ENCODE assay signal across 8 cellular contexts in the genomic region with DNA sequence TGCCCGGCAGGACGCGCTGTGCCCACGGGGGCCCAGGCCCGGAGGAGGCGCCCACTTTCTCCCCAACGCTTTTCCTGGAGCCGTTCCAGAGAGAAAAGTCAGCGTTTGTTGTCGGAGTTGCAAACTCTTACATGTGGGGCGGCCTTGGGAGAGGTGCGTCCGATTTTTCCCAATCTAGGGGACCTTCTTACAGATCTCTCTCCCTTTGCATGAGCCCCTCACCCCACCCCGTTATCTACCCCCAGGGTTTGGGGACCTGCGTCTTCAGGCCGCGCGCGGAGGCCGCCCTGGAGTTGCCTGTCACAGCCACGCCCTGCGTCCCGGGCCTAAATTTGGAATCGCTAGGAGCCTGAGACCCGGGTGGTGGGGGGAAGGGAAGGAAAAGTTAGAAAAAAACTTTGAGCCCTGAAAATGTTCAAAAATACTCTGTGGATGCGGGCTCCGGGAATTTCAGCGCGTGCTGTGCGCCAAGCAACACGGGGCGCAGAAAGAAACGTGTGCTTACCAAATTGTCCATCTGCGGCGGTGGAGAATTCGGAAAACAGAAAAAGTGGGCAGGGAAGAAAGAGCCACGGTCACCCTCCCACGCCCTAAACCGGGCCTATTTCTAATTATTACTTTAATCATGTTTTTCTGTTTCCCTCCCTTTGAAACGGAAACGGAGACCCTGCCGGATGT. TPM values are rescaled to one million over a fixed set of nuclear protein-coding genes. Genes with fewer than 3 reads are reported as not detected.
DNase-seq lines count a peak whose midpoint lies in the region; ATAC-seq and TF ChIP-seq lines count a peak whose summit lies in the region.

No MANE protein-coding gene starts in this region.

- POLR2A ChIA-PET in activated CD4-positive, alpha-beta memory T cell treated with anti-CD3 and anti-CD28 coated beads for 36 hours (lab: Charles Lee) = no interaction called here

- H2AFZ ChIP-seq in trophoblast cell (ENCODE audit: insufficient read depth, low read length, poor library complexity) = peak overlapping the region; percentile 75

- H3K4me1 ChIP-seq in trophoblast cell (ENCODE audit: control insufficient read depth in 1 of 2, insufficient read depth in 2 of 2, low read length in 2 of 2) = peaks cover 22 to 33% of the 10 kb centered on the region in 2 experiments

- H3K4ac ChIP-seq in trophoblast cell (ENCODE audit: low read depth, low read length) = peak overlapping the region; percentile 96

- peak overlapping the region; percentile 29 for H4K12ac ChIP-seq in trophoblast cell (ENCODE audit: low read depth, low read length)

- CTCF ChIA-PET in activated CD4-positive, alpha-beta memory T cell treated with anti-CD3 and anti-CD28 coated beads for 36 hours (lab: Charles Lee) = no interaction called here

- H3K27me3 ChIP-seq in trophoblast cell (ENCODE audit: insufficient read depth, low read length) = no peaks in the 10 kb centered on the region

- intact Hi-C loops in activated CD4-positive, alpha-beta memory T cell treated with anti-CD3 and anti-CD28 coated beads for 36 hours (cut with micrococcal nuclease) = loop anchor here (2.0 to 10.0 kb wide), 5 partner anchors 44 to 1299 kb away; a partner anchor contains a TSS

- H3K4me2 ChIP-seq in trophoblast cell (ENCODE audit: low read length) = peak overlapping the region; percentile 74

- ATAC-seq in HG03045 (IDR thresholded peaks at IDR 0.05; ENCODE audit: unreplicated experiment) (peak; percentile 19), HG02623 (IDR thresholded peaks at IDR 0.05; ENCODE audit: unreplicated experiment) (no peak)

- no peak for TF ChIP-seq CTCF in foreskin fibroblast (IDR thresholded peaks at IDR 0.05; ENCODE audit: low read depth, low read length)

- peak overlapping the region; percentile 83 to 92 for H3K4me3 ChIP-seq in foreskin fibroblast (ENCODE audit: low read depth in 1 of 2, low read length in 2 of 2)
- H3K4me3 ChIP-seq in trophoblast cell (ENCODE audit: low read depth, low read length) = peak overlapping the region; percentile 98

- H3K27me3 Mint-ChIP-seq in activated CD4-positive, alpha-beta memory T cell treated with anti-CD3 and anti-CD28 coated beads for 36 hours = no peaks in the 10 kb centered on the region

- H3K9me3 Mint-ChIP-seq in activated CD4-positive, alpha-beta memory T cell treated with anti-CD3 and anti-CD28 coated beads for 36 hours = no peaks in the 10 kb centered on the region

- peak overlapping the region; percentile 96 for H3K27ac Mint-ChIP-seq in activated CD4-positive, alpha-beta memory T cell treated with anti-CD3 and anti-CD28 coated beads for 36 hours

- H3K79me1 ChIP-seq in trophoblast cell (ENCODE audit: low read length) = peaks cover 30% of the 10 kb centered on the region

- peak overlapping the region; percentile 17 for H2AK5ac ChIP-seq in trophoblast cell (ENCODE audit: low read length)

- H4K91ac ChIP-seq in trophoblast cell (ENCODE audit: low read depth, low read length) = peak overlapping the region; percentile 89

- H3K27ac ChIP-seq in trophoblast cell (ENCODE audit: low read depth, low read length) = peak overlapping the region; percentile 64

- no CpG with 5 or more reads among the region's 42 CpGs for WGBS in trophoblast cell (ENCODE audit: extremely low coverage, insufficient coverage, insufficient read length)

- H2BK5ac ChIP-seq in trophoblast cell (ENCODE audit: low read depth, low read length, poor library complexity) = peak overlapping the region; percentile 82

- peak overlapping the region; percentile 77 for H3K14ac ChIP-seq in trophoblast cell (ENCODE audit: low read length)

- no peaks in the 10 kb centered on the region for H3K36me3 ChIP-seq in trophoblast cell (ENCODE audit: control insufficient read depth in 1 of 2, insufficient read depth in 2 of 2, low read length in 2 of 2)

- H3K36me3 Mint-ChIP-seq in activated CD4-positive, alpha-beta memory T cell treated with anti-CD3 and anti-CD28 coated beads for 36 hours = peaks cover 42% of the 10 kb centered on the region

- H3K18ac ChIP-seq in trophoblast cell (ENCODE audit: low read length) = peak overlapping the region; percentile 73

- no peak overlapping the region for H3K23ac ChIP-seq in trophoblast cell (ENCODE audit: low read length)

- H3K4me1 Mint-ChIP-seq in activated CD4-positive, alpha-beta memory T cell treated with anti-CD3 and anti-CD28 coated beads for 36 hours (ENCODE audit: low read depth) = peaks cover 32% of the 10 kb centered on the region

- H4K8ac ChIP-seq in trophoblast cell (ENCODE audit: low read depth, low read length) = peak overlapping the region; percentile 55

- DNase-seq in Daoy (ENCODE audit: low read depth) (peak; percentile 22), foreskin fibroblast (peak in 1 of 2 donors; percentile 78), trophoblast cell (peak in 1 of 2 donors; percentile 26), NCI-H1930 (lab: John Stamatoyannopoulos, UW) (no peak), DMS79 (lab: John Stamatoyannopoulos, UW) (no peak)
- DNase-seq in activated CD4-positive, alpha-beta memory T cell treated with anti-CD3 and anti-CD28 coated beads for 36 hours = peak; percentile 45

- H2BK120ac ChIP-seq in trophoblast cell (ENCODE audit: insufficient read depth, low read length, poor library complexity) = peak overlapping the region; percentile 60

- peak overlapping the region; percentile 52 for H2BK12ac ChIP-seq in trophoblast cell (ENCODE audit: low read length)

- peaks cover 3% of the 10 kb centered on the region for H3K9me3 ChIP-seq in trophoblast cell (ENCODE audit: insufficient read depth, low read depth, low read length)

- peaks cover 24% of the 10 kb centered on the region for H3K79me2 ChIP-seq in trophoblast cell (ENCODE audit: control insufficient read depth, insufficient read depth, low read length, poor library complexity)

- H3K4me3 Mint-ChIP-seq in activated CD4-positive, alpha-beta memory T cell treated with anti-CD3 and anti-CD28 coated beads for 36 hours = peak overlapping the region; percentile 86

- H3K9ac ChIP-seq in trophoblast cell (ENCODE audit: low read length) = peak overlapping the region; percentile 91

RNA-seq across cellular contexts. Expression of a gene that starts 0.6 kb away (rescaled TPM):
- total RNA-seq in Daoy (2014; rRNA removed; shearing (Covaris generic)) = 74.0 and 88.6 TPM in 2 replicates
- total RNA-seq in activated CD4-positive, alpha-beta memory T cell treated with anti-CD3 and anti-CD28 coated beads for 36 hours = 100 to 1,000 TPM; 282 to 283 TPM
- 627 and 651 TPM in 2 replicates for polyA plus RNA-seq in trophoblast cell (2013)

Comparison
In these comparisons a context has a peak if more than half of its experiments do, and no peak if none do; other contexts are left out.
1. DNase-seq: peak in Daoy (single experiment) and activated CD4-positive, alpha-beta memory T cell treated with anti-CD3 and anti-CD28 coated beads for 36 hours (single experiment); none in NCI-H1930 (0 of 2) and DMS79 (single experiment).